ENCODE assay signal across 8 cellular contexts in the genomic region with DNA sequence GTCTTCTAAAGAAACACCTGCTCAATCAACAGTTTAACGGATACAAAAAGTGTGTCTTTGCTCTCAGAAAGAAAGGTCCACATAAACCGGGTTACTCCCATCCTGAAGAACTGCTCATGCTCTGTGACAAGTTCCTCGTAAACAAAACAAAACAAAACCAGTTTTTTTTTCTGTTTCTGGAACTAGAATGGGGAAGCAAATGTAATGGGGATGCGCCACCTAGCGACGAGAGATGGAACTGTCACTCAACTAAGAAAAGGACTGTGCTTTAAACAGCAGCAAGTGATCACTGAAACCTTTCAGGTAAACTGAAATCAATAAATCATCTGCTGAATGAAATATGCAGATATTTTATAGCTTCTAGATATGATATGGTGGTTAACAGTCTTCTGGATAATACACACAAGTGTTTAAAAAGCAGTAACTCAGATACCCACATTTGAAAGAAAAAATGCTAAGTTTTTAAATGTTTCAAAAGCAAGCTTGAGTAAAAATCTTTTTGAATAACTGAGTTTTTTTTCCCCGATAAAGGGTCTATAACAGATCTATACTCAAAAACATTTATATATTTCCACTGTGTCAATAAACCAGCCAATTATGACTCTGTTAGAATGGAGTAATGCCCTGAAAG. TPM values are rescaled to one million over a fixed set of nuclear protein-coding genes. Genes with fewer than 3 reads are reported as not detected.
DNase-seq lines count a peak whose midpoint lies in the region; FAIRE-seq and TF ChIP-seq lines count a peak whose summit lies in the region.

No MANE protein-coding gene starts in this region.

- DNase-seq in GM13976 (ENCODE audit: low spot score), result peak; percentile 64
- DNase-seq in HS-5 (ENCODE audit: low read depth), result peak; percentile 34
- peak; percentile 53 for DNase-seq in RWPE1 (ENCODE audit: low spot score)
- DNase-seq in activated effector memory CD4-positive, alpha-beta T cell treated with Interleukin-2 at 50 U/mL for 16 hours, result peak; percentile 59
- peak; percentile 85 for DNase-seq in fibroblast of villous mesenchyme (ENCODE audit: low read depth)
- peak in 46 of 56 donors; percentile 10 to 91 (median 57) for DNase-seq in nucleus accumbens (lab: John Stamatoyannopoulos, UW)

- POLR2A ChIA-PET in RWPE1 (lab: Yijun Ruan, JAX; ENCODE audit: low non-redundant PET), result no interaction called here

- no peak overlapping the region for H3K27ac ChIP-seq in RWPE1
- H3K27ac ChIP-seq in temporal lobe (ENCODE audit: low read depth, low read length), result peak overlapping the region; percentile 88

- H3K4me3 ChIP-seq in fibroblast of villous mesenchyme (ENCODE audit: low read depth, low read length), result no peak overlapping the region

- TF ChIP-seq CTCF in GM13976 (IDR thresholded peaks at IDR 0.05; ENCODE audit: borderline replicate concordance, control extremely low read depth, extremely low read depth, insufficient read depth, missing control alignments) (peak; percentile 83), RWPE1 (conservative IDR thresholded peaks at IDR 0.05; ENCODE audit: low read depth) (peak; percentile 98), fibroblast of villous mesenchyme (IDR thresholded peaks at IDR 0.05; ENCODE audit: insufficient read depth, low read depth, low read length) (peak; percentile 98)

- in situ Hi-C loops in GM13976 (cut with MboI; ENCODE audit: low sequenced_read_pairs, unreplicated experiment), result loop anchor here (5.0 kb wide), 1 partner anchor 339 kb away; no protein-coding TSS in a partner anchor

- FAIRE-seq in A204.1 (lab: Jason Lieb, UNC), result peak; percentile 92

- CTCF ChIA-PET in RWPE1 (lab: Yijun Ruan, JAX), result interaction anchor here (0.7 to 1.9 kb wide), 13 partner anchors 9 to 352 kb away, joined by 3 to 11 read pairs (median 4); a partner anchor contains a TSS

RNA-seq across cellular contexts. Expression of a gene that starts 10.9 kb away (rescaled TPM):
- total RNA-seq in fibroblast of villous mesenchyme (36.7 and 48.4 TPM in 2 replicates), temporal lobe (62.9 TPM)

Comparison
In these comparisons a context has a peak if more than half of its experiments do, and no peak if none do; other contexts are left out.
1. DNase-seq: peak in every context shown above with its lines; median percentile 85 in fibroblast of villous mesenchyme; 64 in GM13976; 59 in activated effector memory CD4-positive, alpha-beta T cell treated with Interleukin-2 at 50 U/mL for 16 hours; 57 in nucleus accumbens; 53 in RWPE1; 34 in HS-5.